8 cellular contexts compared by ENCODE assay signal in the genomic region with DNA sequence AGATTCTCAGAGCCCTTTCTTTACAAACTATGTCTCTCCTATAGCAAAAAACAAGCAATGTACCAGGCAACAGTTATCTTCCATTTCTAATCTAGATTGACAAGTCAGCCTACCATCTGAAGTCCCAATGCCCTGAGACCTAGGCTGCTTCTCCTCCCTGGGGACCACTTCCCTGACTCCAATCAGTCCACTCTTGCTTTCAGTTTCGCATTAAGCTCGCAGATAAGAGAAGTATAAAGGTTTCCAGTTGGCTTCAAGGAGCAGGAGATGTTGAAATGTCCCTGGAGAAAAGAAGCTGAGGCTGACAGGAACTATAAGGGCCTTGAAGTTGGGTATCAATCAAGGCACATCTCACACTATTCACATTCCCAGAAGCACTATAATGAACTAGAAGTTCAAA. TPM values are rescaled to one million over a fixed set of nuclear protein-coding genes. Genes with fewer than 3 reads are reported as not detected.
A peak's percentile ranks its signal among the peaks of the same experiment; 100 is the strongest.
DNase-seq lines count a peak whose midpoint lies in the region; ATAC-seq and TF ChIP-seq lines count a peak whose summit lies in the region.

No MANE protein-coding gene starts in this region.

- H3K4me1 ChIP-seq in neutrophil (ENCODE audit: control insufficient read depth in 1 of 2, insufficient read depth in 1 of 2, low read depth in 1 of 2, low read length in 1 of 2) = peaks cover 0 to 3% of the 10 kb centered on the region in 2 experiments

- no peak overlapping the region for H3K4me3 ChIP-seq in SU-DHL-6 (ENCODE audit: insufficient read depth, low read length, poor library complexity, severe bottlenecking)
- H3K4me3 ChIP-seq in neutrophil (ENCODE audit: low read depth in 1 of 2, low read length in 1 of 2) = no peak overlapping the region
- no peak overlapping the region for H3K4me3 ChIP-seq in WERI-Rb-1 (ENCODE audit: low read depth, low read length)

- H3K36me3 ChIP-seq in SU-DHL-6 (ENCODE audit: low read length) = peaks cover 7% of the 10 kb centered on the region; the same call in 1 of the 2 replicates
- H3K36me3 ChIP-seq in neutrophil = no peaks in the 10 kb centered on the region
- no peaks in the 10 kb centered on the region for H3K36me3 ChIP-seq in WERI-Rb-1

- H4K20me1 ChIP-seq in SU-DHL-6 (ENCODE audit: low read depth, low read length) = no peaks in the 10 kb centered on the region; the same call in 1 of the 2 replicates

- no peak overlapping the region for H3K9ac ChIP-seq in SU-DHL-6 (ENCODE audit: low read length)

- H3K4me2 ChIP-seq in SU-DHL-6 (ENCODE audit: low read depth, low read length, poor library complexity, severe bottlenecking) = peak overlapping the region; percentile 11

- no peak overlapping the region for H2AFZ ChIP-seq in SU-DHL-6 (ENCODE audit: low read depth, low read length, severe bottlenecking)

- H3F3A ChIP-seq in SU-DHL-6 (ENCODE audit: insufficient read depth) = peaks cover 7% of the 10 kb centered on the region; the same call in 1 of the 2 replicates

- H3K27ac ChIP-seq in SU-DHL-6 (ENCODE audit: low read depth, low read length) = peak overlapping the region; percentile 32
- H3K27ac ChIP-seq in neutrophil = peak overlapping the region; percentile 46
- H3K27ac ChIP-seq in WERI-Rb-1 = no peak overlapping the region

- no peak for DNase-seq in mesenteric fat pad (ENCODE audit: low spot score)
- no peak for DNase-seq in SHP77 treated with DMSO at 0.1 percent for 48 hours (lab: John Stamatoyannopoulos, UW)
- no peak for DNase-seq in stimulated activated CD4-positive, alpha-beta T cell treated with anti-CD3 and anti-CD28 coated beads, Interleukin-15, amount 100 ng/mL, for 24 hours
- DNase-seq in WERI-Rb-1 = no peak

- peaks cover 77% of the 10 kb centered on the region for H3K79me2 ChIP-seq in SU-DHL-6 (ENCODE audit: insufficient read depth, low read length)

- TF ChIP-seq CTCF in SU-DHL-6 (IDR thresholded peaks at IDR 0.05; ENCODE audit: insufficient read depth, low read length, poor library complexity, severe bottlenecking) (no peak), neutrophil (IDR thresholded peaks at IDR 0.05) (no peak), WERI-Rb-1 (IDR thresholded peaks at IDR 0.05; ENCODE audit: low read depth, low read length) (no peak)

- ATAC-seq in GM18861 (IDR thresholded peaks at IDR 0.05; ENCODE audit: unreplicated experiment) (peak; percentile 76), HG02885 (IDR thresholded peaks at IDR 0.05; ENCODE audit: poor library complexity, unreplicated experiment) (peak; percentile 81)

- H3K9me2 ChIP-seq in SU-DHL-6 (replicated peaks; ENCODE audit: insufficient read depth, low read length) = no peaks in the 10 kb centered on the region

- H3K9me3 ChIP-seq in SU-DHL-6 (ENCODE audit: insufficient read depth, low read length) = no peaks in the 10 kb centered on the region
- no peaks in the 10 kb centered on the region for H3K9me3 ChIP-seq in neutrophil
- peaks cover 3% of the 10 kb centered on the region for H3K9me3 ChIP-seq in WERI-Rb-1 (ENCODE audit: severe bottlenecking)

- H3K27me3 ChIP-seq in SU-DHL-6 (ENCODE audit: low read length) (no peaks in the 10 kb centered on the region), neutrophil (no peaks in the 10 kb centered on the region), WERI-Rb-1 (ENCODE audit: insufficient read depth, low read depth, severe bottlenecking) (no peaks in the 10 kb centered on the region)

RNA-seq across cellular contexts. Expression of gene ERP44, which starts 32.3 kb away (rescaled TPM):
- 21.3 TPM for total RNA-seq in mesenteric fat pad

RNA-seq across cellular contexts. Expression of gene INVS, which starts 32.5 kb away (rescaled TPM):
- 22.4 TPM for total RNA-seq in mesenteric fat pad
